Comparison of ENCODE assay signal across 8 cellular contexts in the genomic region with DNA sequence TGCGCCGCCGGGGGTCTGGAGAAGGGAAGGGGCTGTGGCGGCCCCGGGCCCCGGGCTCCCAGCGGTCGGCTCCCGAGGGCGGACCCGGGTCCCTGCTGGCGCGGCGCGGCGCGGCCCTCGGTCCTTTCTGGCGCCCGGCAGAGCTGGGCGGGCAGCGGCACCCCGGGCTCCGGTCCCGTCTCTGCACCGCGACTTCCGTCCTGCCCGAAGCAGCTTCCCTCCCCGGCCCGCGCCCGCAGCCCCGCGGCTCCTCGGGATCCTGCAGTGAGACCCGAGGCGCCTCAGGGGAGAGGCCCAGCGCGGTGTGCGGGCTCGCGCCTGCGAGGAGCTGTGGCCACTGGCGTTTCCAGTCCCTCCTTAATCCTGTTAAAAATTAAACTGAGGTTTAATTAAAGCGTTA. TPM values are rescaled to one million over a fixed set of nuclear protein-coding genes. Genes with fewer than 3 reads are reported as not detected.
DNase-seq lines count a peak whose midpoint lies in the region; ATAC-seq and TF ChIP-seq lines count a peak whose summit lies in the region.
"Not testable (repeated sequence)": the region's sequence is repeated elsewhere in the genome, so short reads cannot be mapped to it uniquely, and the experiment has no call there.

No MANE protein-coding gene starts in this region.

- no CpG with 5 or more reads among the region's 46 CpGs for WGBS in psoas muscle, 3 donors

- not testable (repeated sequence) for H3K4me1 Mint-ChIP-seq in WTC11

- peaks cover 10% of the 10 kb centered on the region for H3K9me3 ChIP-seq in psoas muscle

- ATAC-seq in GM18502 (IDR thresholded peaks at IDR 0.05; ENCODE audit: poor library complexity, unreplicated experiment) (peak; percentile 63), GM19328 (IDR thresholded peaks at IDR 0.05; ENCODE audit: unreplicated experiment) (peak; percentile 54), GM21619 (IDR thresholded peaks at IDR 0.05; ENCODE audit: unreplicated experiment) (peak; percentile 62), HG02938 (IDR thresholded peaks at IDR 0.05; ENCODE audit: unreplicated experiment) (peak; percentile 51), HG03354 (IDR thresholded peaks at IDR 0.05; ENCODE audit: poor library complexity, severe bottlenecking, unreplicated experiment) (peak; percentile 62), WTC11 (peak; percentile 45), Right ventricle myocardium superior (ENCODE audit: poor library complexity) (peak; percentile 88), psoas muscle (peak; percentile 69 to 86 (median 79))

- not testable (repeated sequence) for H3K27me3 ChIP-seq in psoas muscle (ENCODE audit: insufficient read depth in 3 of 3, low read length in 2 of 3)

- not testable (repeated sequence) for H3K4me3 Mint-ChIP-seq in WTC11

- peaks cover 15% of the 10 kb centered on the region for H3K27me3 Mint-ChIP-seq in WTC11 (ENCODE audit: low read depth)

- CTCF ChIA-PET in WTC11 (lab: Charles Lee): not testable (repeated sequence)

- H3K9me3 Mint-ChIP-seq in WTC11: peaks cover 21% of the 10 kb centered on the region; the same call in 1 of the 2 replicates

- H3K27ac ChIP-seq in psoas muscle: not testable (repeated sequence)

- not testable (repeated sequence) for TF ChIP-seq CTCF in WTC11 (IDR thresholded peaks at IDR 0.05); psoas muscle (IDR thresholded peaks at IDR 0.05)

- POLR2A ChIA-PET in WTC11 (lab: Charles Lee): not testable (repeated sequence)

- not testable (repeated sequence) for H3K27ac Mint-ChIP-seq in WTC11

- not testable (repeated sequence) for H3K4me3 ChIP-seq in psoas muscle

- H3K36me3 Mint-ChIP-seq in WTC11: peaks cover 18% of the 10 kb centered on the region

- not testable (repeated sequence) for H3K36me3 ChIP-seq in psoas muscle (ENCODE audit: insufficient read depth in 1 of 2, low read depth in 1 of 2)

- intact Hi-C loops in Right ventricle myocardium superior (cut with DNase I): loop anchor here (5.0 kb wide), 1 partner anchor 41 kb away; no protein-coding TSS in a partner anchor
- intact Hi-C loops in psoas muscle (cut with DNase I): loop anchor here in 1 of 2 donors (5.0 kb wide), 1 partner anchor 41 kb away; no protein-coding TSS in a partner anchor

- DNase-seq in WTC11 (ENCODE audit: low spot score); Right ventricle myocardium superior; psoas muscle: not testable (repeated sequence)

- not testable (repeated sequence) for H3K4me1 ChIP-seq in psoas muscle

RNA-seq across cellular contexts. Expression of a gene that starts 22.4 kb away (rescaled TPM):
- total RNA-seq in WTC11 (2021) (15.2 to 18.3 TPM (median 16.6 TPM) in 3 replicates), Right ventricle myocardium superior (3.1 TPM), psoas muscle (1 to 10 TPM; 1.3 to 3.0 (median 2.6) TPM)
- polyA plus RNA-seq in psoas muscle: 1 to 10 TPM; 2.5 to 3.7 (median 2.7) TPM

RNA-seq across cellular contexts. Expression of a gene that starts 45.2 kb away (rescaled TPM):
- 31.8 to 33.8 TPM (median 33.0 TPM) in 3 replicates for total RNA-seq in WTC11 (2021)
- 6.7 TPM for total RNA-seq in Right ventricle myocardium superior
- total RNA-seq in psoas muscle: 10 to 100 TPM in 1 of 4 donors, 1 to 10 TPM in 3; 6.8 to 10.9 (median 9.1) TPM
- polyA plus RNA-seq in psoas muscle: 1 to 10 TPM; 1.1 to 3.8 (median 1.4) TPM

RNA-seq across cellular contexts. Expression of a gene that starts 48.0 kb away (rescaled TPM):
- total RNA-seq in WTC11 (2021): 11.1 to 12.7 TPM (median 12.7 TPM) in 3 replicates
- total RNA-seq in Right ventricle myocardium superior: 1.3 TPM
- total RNA-seq in psoas muscle: under 1 TPM; 0.83 to 0.96 (median 0.91) TPM
- 1 to 10 TPM in 1 of 3 donors, under 1 TPM in 2; 0.63 to 1.6 (median 0.66) TPM for polyA plus RNA-seq in psoas muscle
